10 cellular contexts compared by ENCODE assay signal in the genomic region with DNA sequence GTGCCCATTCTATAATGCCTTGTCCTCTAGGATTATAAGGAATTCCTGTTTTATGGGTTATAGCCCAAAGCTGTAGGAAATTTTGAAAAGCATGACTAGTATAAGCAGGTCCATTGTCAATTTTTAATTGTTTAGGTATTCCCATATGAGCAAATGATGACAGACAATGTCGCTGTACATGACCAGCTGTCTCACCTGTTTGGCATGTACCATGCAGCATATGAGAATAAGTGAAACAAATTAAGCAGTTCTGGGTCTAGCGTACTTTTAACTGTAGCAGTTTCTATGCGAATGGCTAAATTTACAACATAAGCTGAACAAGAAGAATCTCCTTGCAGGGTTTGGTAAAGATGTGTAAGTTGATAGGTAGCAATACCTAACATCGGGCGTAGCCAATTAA. TPM values are rescaled to one million over a fixed set of nuclear protein-coding genes. Genes with fewer than 3 reads are reported as not detected.
"Had no signal": no experiment of that assay in that cellular context is flagged by ENCODE, and none has a peak within 500 bp of the region (broad histone marks: within the 10 kb centered on the region; RNA-seq: fewer than 3 reads in every experiment).

No MANE protein-coding gene starts in this region.

RNA-seq across cellular contexts. Expression of a gene that starts 11.6 kb away (rescaled TPM):
- total RNA-seq: activated CD4-positive, alpha-beta memory T cell treated with anti-CD3 and anti-CD28 coated beads for 36 hours; activated naive CD4-positive, alpha-beta T cell treated with anti-CD3 and anti-CD28 coated beads for 36 hours; activated naive CD4-positive, alpha-beta T cell treated with anti-CD3 and anti-CD28 coated beads, Interleukin-2, amount 50 U/mL, for 72 hours; activated T-cell treated with anti-CD3 and anti-CD28 coated beads, Interleukin-2, amount 50 U/mL, for 4 hours; activated T-helper 1 cell treated with anti-CD3 and anti-CD28 coated beads, Interleukin-12 subunit alpha, Interleukin-12 subunit beta, Interleukin-2, Interleukin-4 antibody, amounts not matched to agents 30 ng/mL and 10 ng/mL and 1 ng/mL, durations not matched to agents 14 hours and 24 hours and 36 hours; astrocyte; LHCN-M2; PC-9 had no signal

RNA-seq across cellular contexts. Expression of a gene that starts 45.6 kb away (rescaled TPM):
- total RNA-seq: activated B cell treated with CpG ODN at 0.5 μM for 24 hours; activated CD4-positive, alpha-beta memory T cell treated with anti-CD3 and anti-CD28 coated beads for 36 hours; activated naive CD4-positive, alpha-beta T cell treated with anti-CD3 and anti-CD28 coated beads for 36 hours; activated naive CD4-positive, alpha-beta T cell treated with anti-CD3 and anti-CD28 coated beads, Interleukin-2, amount 50 U/mL, for 72 hours; activated T-cell treated with anti-CD3 and anti-CD28 coated beads, Interleukin-2, amount 50 U/mL, for 4 hours; activated T-helper 1 cell treated with anti-CD3 and anti-CD28 coated beads, Interleukin-12 subunit alpha, Interleukin-12 subunit beta, Interleukin-2, Interleukin-4 antibody, amounts not matched to agents 30 ng/mL and 10 ng/mL and 1 ng/mL, durations not matched to agents 14 hours and 24 hours and 36 hours; astrocyte; M059J; PC-9 had no signal

RNA-seq across cellular contexts. Expression of a gene that starts 54.9 kb away (rescaled TPM):
- total RNA-seq: activated CD4-positive, alpha-beta memory T cell treated with anti-CD3 and anti-CD28 coated beads for 36 hours; activated naive CD4-positive, alpha-beta T cell treated with anti-CD3 and anti-CD28 coated beads for 36 hours; activated naive CD4-positive, alpha-beta T cell treated with anti-CD3 and anti-CD28 coated beads, Interleukin-2, amount 50 U/mL, for 72 hours; activated T-cell treated with anti-CD3 and anti-CD28 coated beads, Interleukin-2, amount 50 U/mL, for 4 hours; activated T-helper 1 cell treated with anti-CD3 and anti-CD28 coated beads, Interleukin-12 subunit alpha, Interleukin-12 subunit beta, Interleukin-2, Interleukin-4 antibody, amounts not matched to agents 30 ng/mL and 10 ng/mL and 1 ng/mL, durations not matched to agents 14 hours and 24 hours and 36 hours; astrocyte; PC-9 had no signal
